In genomic region chr4:169757575-169758184, GRCh38 we compare ENCODE assay signal across 8 cellular contexts. TPM values are rescaled to one million over a fixed set of nuclear protein-coding genes. Genes with fewer than 3 reads are reported as not detected.
DNase-seq lines count a peak whose midpoint lies in the region; ATAC-seq and TF ChIP-seq lines count a peak whose summit lies in the region.

Gene HPF1 (minus strand): TSS chr4:169757944. CDS start chr4:169757877, 67 bp downstream.

- POLR2A ChIA-PET in activated naive CD8-positive, alpha-beta T cell treated with anti-CD3 and anti-CD28 coated beads, Interleukin-2, amount 10 ng/mL, durations not matched to agents 7 days and 5 days (lab: Charles Lee), result interaction anchor here (1.1 kb wide), 1 partner anchor 138 kb away, joined by 4 read pairs; the partner anchor contains the start of gene CLCN3

- peak; percentile 68 for TF ChIP-seq EP300 in ovary (IDR thresholded peaks at IDR 0.05)

- H3K4me3 Mint-ChIP-seq in activated naive CD8-positive, alpha-beta T cell treated with anti-CD3 and anti-CD28 coated beads, Interleukin-2, amount 10 ng/mL, durations not matched to agents 7 days and 5 days, result peak within 1 kb of the TSS; percentile 86
- peak within 1 kb of the TSS; percentile 88 for H3K4me3 Mint-ChIP-seq in glutamatergic neuron (ENCODE audit: unreplicated experiment)

- peaks cover 13% of the 10 kb centered on the region for H3K27me3 Mint-ChIP-seq in activated naive CD8-positive, alpha-beta T cell treated with anti-CD3 and anti-CD28 coated beads, Interleukin-2, amount 10 ng/mL, durations not matched to agents 7 days and 5 days
- peaks cover 2% of the 10 kb centered on the region for H3K27me3 Mint-ChIP-seq in glutamatergic neuron (ENCODE audit: unreplicated experiment)

- peaks cover 4% of the 10 kb centered on the region; the same call in 1 of the 2 replicates for H3K79me2 ChIP-seq in SU-DHL-6 (ENCODE audit: insufficient read depth, low read length)

- no peaks in the 10 kb centered on the region for H3K36me3 Mint-ChIP-seq in activated naive CD8-positive, alpha-beta T cell treated with anti-CD3 and anti-CD28 coated beads, Interleukin-2, amount 10 ng/mL, durations not matched to agents 7 days and 5 days
- H3K36me3 Mint-ChIP-seq in glutamatergic neuron (ENCODE audit: unreplicated experiment), result no peaks in the 10 kb centered on the region

- no peaks in the 10 kb centered on the region for H3F3A ChIP-seq in SU-DHL-6 (ENCODE audit: insufficient read depth)

- peaks cover 22% of the 10 kb centered on the region for H3K4me1 Mint-ChIP-seq in activated naive CD8-positive, alpha-beta T cell treated with anti-CD3 and anti-CD28 coated beads, Interleukin-2, amount 10 ng/mL, durations not matched to agents 7 days and 5 days
- H3K4me1 Mint-ChIP-seq in glutamatergic neuron (ENCODE audit: low read depth, unreplicated experiment), result peaks cover 16% of the 10 kb centered on the region

- H3K36me3 ChIP-seq in SU-DHL-6 (ENCODE audit: low read length), result 0 out of 2 replicates have a peak, but pooled peaks cover 1% of the 10 kb centered on the region
- no peaks in the 10 kb centered on the region for H3K36me3 ChIP-seq in ovary
- no peaks in the 10 kb centered on the region for H3K36me3 ChIP-seq in thyroid gland

- H2AFZ ChIP-seq in SU-DHL-6 (ENCODE audit: low read depth, low read length, severe bottlenecking), result peak within 1 kb of the TSS; percentile 90

- no peaks in the 10 kb centered on the region for H3K27me3 ChIP-seq in SU-DHL-6 (ENCODE audit: low read length)
- no peaks in the 10 kb centered on the region for H3K27me3 ChIP-seq in ovary
- no peaks in the 10 kb centered on the region for H3K27me3 ChIP-seq in thyroid gland

- H3K4me3 ChIP-seq in SU-DHL-6 (ENCODE audit: insufficient read depth, low read length, poor library complexity, severe bottlenecking) (peak within 1 kb of the TSS; percentile 98), ovary (peak within 1 kb of the TSS; percentile 86), thyroid gland (replicated peaks in 1 of 3) (peak within 1 kb of the TSS; percentile 13 to 75 (median 56))

- DNase-seq in GM10266 (ENCODE audit: extremely low spot score) (peak; percentile 91), NCI-H1105 (lab: John Stamatoyannopoulos, UW) (peak; percentile 89), glutamatergic neuron (peak; percentile 96), ovary (peak; percentile 92 to 97 (median 95)), thyroid gland (peak; percentile 90 to 92)
- DNase-seq in activated naive CD8-positive, alpha-beta T cell treated with anti-CD3 and anti-CD28 coated beads, Interleukin-2, amount 10 ng/mL, durations not matched to agents 7 days and 5 days, result peak; percentile 95

- peak; percentile 93 for ATAC-seq in HG02623 (IDR thresholded peaks at IDR 0.05; ENCODE audit: unreplicated experiment)
- ATAC-seq in activated naive CD8-positive, alpha-beta T cell treated with anti-CD3 and anti-CD28 coated beads, Interleukin-2, amount 10 ng/mL, durations not matched to agents 7 days and 5 days (ENCODE audit: low read depth), result peak; percentile 93

- H3K27ac Mint-ChIP-seq in activated naive CD8-positive, alpha-beta T cell treated with anti-CD3 and anti-CD28 coated beads, Interleukin-2, amount 10 ng/mL, durations not matched to agents 7 days and 5 days, result peak within 1 kb of the TSS; percentile 42
- H3K27ac Mint-ChIP-seq in glutamatergic neuron (ENCODE audit: unreplicated experiment), result peak within 1 kb of the TSS; percentile 65

- TF ChIP-seq CTCF in GM10266 (IDR thresholded peaks at IDR 0.05; ENCODE audit: control insufficient read depth, insufficient read depth, low read depth, missing control alignments) (no peak), SU-DHL-6 (IDR thresholded peaks at IDR 0.05; ENCODE audit: insufficient read depth, low read length, poor library complexity, severe bottlenecking) (no peak), glutamatergic neuron (IDR thresholded peaks at IDR 0.05; ENCODE audit: partially characterized antibody, unreplicated experiment) (no peak), ovary (IDR thresholded peaks at IDR 0.05) (no peak), thyroid gland (IDR thresholded peaks at IDR 0.05) (no peak)

- H3K4me1 ChIP-seq in ovary (ENCODE audit: insufficient read depth) (peaks cover 5% of the 10 kb centered on the region), thyroid gland (peaks cover 11 to 12% of the 10 kb centered on the region in 2 donors)

- peak within 1 kb of the TSS; percentile 74 for H3K4me2 ChIP-seq in SU-DHL-6 (ENCODE audit: low read depth, low read length, poor library complexity, severe bottlenecking)

- H3K27ac ChIP-seq in SU-DHL-6 (ENCODE audit: low read depth, low read length), result no peak within 1 kb of the TSS
- peak within 1 kb of the TSS in 1 of 2 donors; percentile 36 for H3K27ac ChIP-seq in ovary
- H3K27ac ChIP-seq in thyroid gland, result peak within 1 kb of the TSS in 2 of 3 donors; percentile 31 to 48

- TF ChIP-seq POLR2A in ovary (IDR thresholded peaks at IDR 0.05), result peak; percentile 25
- TF ChIP-seq POLR2A in thyroid gland (IDR thresholded peaks at IDR 0.05), result peak in 1 of 2 donors; percentile 71

- no peaks in the 10 kb centered on the region for H3K9me3 Mint-ChIP-seq in activated naive CD8-positive, alpha-beta T cell treated with anti-CD3 and anti-CD28 coated beads, Interleukin-2, amount 10 ng/mL, durations not matched to agents 7 days and 5 days
- no peaks in the 10 kb centered on the region for H3K9me3 Mint-ChIP-seq in glutamatergic neuron (ENCODE audit: unreplicated experiment)

- intact Hi-C loops in ovary (cut with DNase I) (no loop called here), thyroid gland (cut with DNase I) (loop anchor here (5.0 kb wide), 1 partner anchor 135 kb away; the partner anchor contains the start of gene CLCN3)

- 0 to 1% (median 0%) methylated on average over 32 to 46 of the region's 46 CpGs for WGBS in ovary, 3 donors
- 0 to 1% methylated on average over 31 to 46 of the region's 46 CpGs for WGBS in thyroid gland, 2 donors

- H3K9ac ChIP-seq in SU-DHL-6 (ENCODE audit: low read length), result peak within 1 kb of the TSS; percentile 81

- H3K9me3 ChIP-seq in SU-DHL-6 (ENCODE audit: insufficient read depth, low read length) (no peaks in the 10 kb centered on the region), ovary (no peaks in the 10 kb centered on the region), thyroid gland (no peaks in the 10 kb centered on the region)

- no peaks in the 10 kb centered on the region for H4K20me1 ChIP-seq in SU-DHL-6 (ENCODE audit: low read depth, low read length)

- no peaks in the 10 kb centered on the region for H3K9me2 ChIP-seq in SU-DHL-6 (replicated peaks; ENCODE audit: insufficient read depth, low read length)

RNA-seq across cellular contexts. Expression of gene HPF1, which starts in this region (rescaled TPM):
- 10 to 100 TPM; 15.6 to 16.5 TPM for total RNA-seq in activated naive CD8-positive, alpha-beta T cell treated with anti-CD3 and anti-CD28 coated beads, Interleukin-2, amount 10 ng/mL, durations not matched to agents 7 days and 5 days
- total RNA-seq in glutamatergic neuron (ENCODE audit: unreplicated experiment) (25.0 TPM), ovary (10 to 100 TPM; 21.3 to 29.1 (median 23.3) TPM), thyroid gland (10 to 100 TPM; 16.2 to 26.5 (median 24.4) TPM)
- 10 to 100 TPM; 26.7 to 28.7 TPM for polyA plus RNA-seq in ovary
